In genomic region chr10:106508920-106509319, GRCh38 we compare ENCODE assay signal across 19 cellular contexts.
DNase-seq lines count a peak whose midpoint lies in the region; ATAC-seq and TF ChIP-seq lines count a peak whose summit lies in the region.
"Had no signal": no experiment of that assay in that cellular context is flagged by ENCODE, and none has a peak within 500 bp of the region (broad histone marks: within the 10 kb centered on the region; RNA-seq: fewer than 3 reads in every experiment).

No MANE protein-coding gene starts in this region.

- H3K9ac ChIP-seq in adipocyte (ENCODE audit: low read length), result no peak overlapping the region

- ATAC-seq in HG03354 (IDR thresholded peaks at IDR 0.05; ENCODE audit: poor library complexity, severe bottlenecking, unreplicated experiment), result no peak
- ATAC-seq: HepG2, Panc1 had no signal

- no peak for TF ChIP-seq POLR2A in esophagus squamous epithelium (IDR thresholded peaks at IDR 0.05)

- H3K27ac ChIP-seq in SJCRH30 (no peak overlapping the region), esophagus squamous epithelium (no peak overlapping the region)
- H3K27ac ChIP-seq: SJSA1 had no signal

- WGBS in esophagus squamous epithelium, 2 donors, result 76 to 82% methylated on average over 1 of the region's 1 CpG

- intact Hi-C loops in esophagus squamous epithelium (cut with DNase I), result no loop called here

- H3K4me1 ChIP-seq in adipocyte (ENCODE audit: control insufficient read depth, insufficient read depth, low read length) (peaks cover 6% of the 10 kb centered on the region), SJCRH30 (peaks cover 14% of the 10 kb centered on the region), esophagus squamous epithelium (no peaks in the 10 kb centered on the region)
- H3K4me1 ChIP-seq: SJSA1 had no signal

- H3K36me3 ChIP-seq in adipocyte (ENCODE audit: control insufficient read depth, insufficient read depth, low read length, severe bottlenecking) (no peaks in the 10 kb centered on the region), SJCRH30 (no peaks in the 10 kb centered on the region), esophagus squamous epithelium (no peaks in the 10 kb centered on the region)
- H3K36me3 ChIP-seq: SJSA1 had no signal

- H3K9me3 ChIP-seq in adipocyte (ENCODE audit: control insufficient read depth, low read length), result no peaks in the 10 kb centered on the region
- H3K9me3 ChIP-seq in SJCRH30 (replicated peaks), result no peaks in the 10 kb centered on the region
- no peaks in the 10 kb centered on the region for H3K9me3 ChIP-seq in esophagus squamous epithelium
- H3K9me3 ChIP-seq: SJSA1 had no signal

- no peak for TF ChIP-seq CTCF in esophagus squamous epithelium (IDR thresholded peaks at IDR 0.05)

- H3K27me3 ChIP-seq in adipocyte (replicated peaks; ENCODE audit: control insufficient read depth, insufficient read depth, low read length) (no peaks in the 10 kb centered on the region), SJCRH30 (no peaks in the 10 kb centered on the region), esophagus squamous epithelium (no peaks in the 10 kb centered on the region)
- H3K27me3 ChIP-seq: SJSA1 had no signal

- H3K4me3 ChIP-seq in adipocyte (ENCODE audit: low read length), result no peak overlapping the region
- no peak overlapping the region for H3K4me3 ChIP-seq in SJCRH30
- H3K4me3 ChIP-seq in esophagus squamous epithelium, result no peak overlapping the region
- H3K4me3 ChIP-seq: SJSA1 had no signal

- peak; percentile 11 for DNase-seq in EH (ENCODE audit: low read depth)
- DNase-seq in HT-29 (ENCODE audit: low spot score), result peak; percentile 21
- peak; percentile 13 for DNase-seq in adipocyte (ENCODE audit: low read depth)
- peak; percentile 8 for DNase-seq in fibroblast of peridontal ligament (ENCODE audit: extremely low read depth)
- no peak for DNase-seq in central memory CD4-positive, alpha-beta T cell
- no peak for DNase-seq in SJCRH30
- no peak for DNase-seq in esophagus squamous epithelium (lab: John Stamatoyannopoulos, UW)
- DNase-seq: KBM-7, NCI-H1105, NCI-H146, NCI-H2029, NCI-H2227 treated with DMSO at 0.1 percent for 48 hours, NCI-H510A treated with DMSO at 0.1 percent for 48 hours, NCI-H748 treated with DMSO at 0.1 percent for 48 hours, T-helper 1 cell had no signal

Comparison
In these comparisons a context has a peak if more than half of its experiments do, and no peak if none do; other contexts are left out.
1. DNase-seq: peak in EH (single experiment), HT-29 (single experiment), adipocyte (single experiment) and fibroblast of peridontal ligament (single experiment); none in central memory CD4-positive, alpha-beta T cell (single experiment), SJCRH30 (0 of 2) and esophagus squamous epithelium (single experiment).